Comparison of ENCODE assay signal across 30 cellular contexts in genomic region chr10:107443817-107444216, GRCh38.
"Had no signal": no experiment of that assay in that cellular context is flagged by ENCODE, and none has a peak within 500 bp of the region (broad histone marks: within the 10 kb centered on the region; RNA-seq: fewer than 3 reads in every experiment).

No MANE protein-coding gene starts in this region.

- H3K27ac ChIP-seq: ascending aorta, cardiac muscle cell, Peyer's patch, SJSA1 had no signal

- FAIRE-seq: TTC549 had no signal

- ATAC-seq: activated CD4-positive, alpha-beta T cell treated with anti-CD3 and anti-CD28 coated beads for 36 hours; activated CD4-positive, CD25-positive, alpha-beta regulatory T cell treated with anti-CD3 and anti-CD28 coated beads, Interleukin-2, amount 50 U/mL, for 24 hours; activated CD8-positive, alpha-beta T cell treated with anti-CD3 and anti-CD28 coated beads, Interleukin-2, amount 10 ng/mL, durations not matched to agents 7 days and 5 days; PC-3; WTC11 had no signal

- H3K9me3 ChIP-seq: ascending aorta, MG63, Peyer's patch, SJSA1, SK-N-SH had no signal

- H3K4me2 ChIP-seq: SK-N-SH had no signal

- DNase-seq: activated CD4-positive, alpha-beta T cell treated with anti-CD3 and anti-CD28 coated beads for 36 hours; activated CD4-positive, alpha-beta T cell treated with anti-CD3 and anti-CD28 coated beads, Interleukin-2, amount 10 ng/mL, durations not matched to agents 7 days and 5 days; activated CD4-positive, alpha-beta T cell treated with anti-CD3 and anti-CD28 coated beads, Interleukin-2, amount 50 U/mL, for 48 hours; activated CD8-positive, alpha-beta T cell treated with anti-CD3 and anti-CD28 coated beads, Interleukin-2, amount 10 ng/mL, durations not matched to agents 7 days and 5 days; activated gamma-delta T cell; activated naive CD4-positive, alpha-beta T cell treated with Interleukin-2 at 50 U/mL for 16 hours; activated naive CD8-positive, alpha-beta T cell treated with anti-CD3 and anti-CD28 coated beads, Interleukin-2, amount 10 ng/mL, durations not matched to agents 7 days and 5 days; activated T-cell treated with anti-CD3 and anti-CD28 coated beads, Interleukin-2, amount 50 U/mL, for 24 hours; amygdala; MG63; NCI-H1048; NCI-H1105 treated with DMSO at 0.1 percent for 48 hours; NCI-H1436; NCI-H1694; NCI-H1930; NCI-H2081 treated with DMSO at 0.1 percent for 48 hours; NCI-H226; NCI-H446 treated with DMSO at 0.1 percent for 48 hours; NCI-H524 treated with DMSO at 0.1 percent for 48 hours; PC-3; Peyer's patch; RPMI8226; SHP77 treated with DMSO at 0.1 percent for 48 hours; SK-N-SH had no signal

- H3K36me3 ChIP-seq: ascending aorta, cardiac muscle cell, MG63, Peyer's patch, SJSA1 had no signal

- H3K4me3 ChIP-seq: ascending aorta, cardiac muscle cell, MG63, Peyer's patch, SJSA1 had no signal

- H3K4me1 ChIP-seq: ascending aorta, Peyer's patch had no signal

- H3K9ac ChIP-seq: SK-N-SH had no signal

- H3K27me3 ChIP-seq: ascending aorta, cardiac muscle cell, MG63, Peyer's patch, SJSA1 had no signal
